ENCODE assay signal across 26 cellular contexts in genomic region chrX:96841325-96841724, GRCh38.
"Had no signal": no experiment of that assay in that cellular context is flagged by ENCODE, and none has a peak within 500 bp of the region (broad histone marks: within the 10 kb centered on the region; RNA-seq: fewer than 3 reads in every experiment).

No MANE protein-coding gene starts in this region.

- H3K27me3 ChIP-seq: brain microvascular endothelial cell, sigmoid colon, transverse colon had no signal

- H3K4me3 Mint-ChIP-seq: activated CD4-positive, alpha-beta memory T cell treated with anti-CD3 and anti-CD28 coated beads for 36 hours; activated T-cell treated with anti-CD3 and anti-CD28 coated beads, Interleukin-2, amount 50 U/mL, for 24 hours; immature natural killer cell; memory B cell; natural killer cell; stimulated activated naive B cell treated with anti-CD40 and anti-IgM and Interleukin-4, amounts not matched to agents 10 μg/mL and 1 μg/mL and 100 μg/mL, for 72 hours had no signal

- H3K4me1 ChIP-seq: sigmoid colon, transverse colon had no signal

- H3K27ac ChIP-seq: brain microvascular endothelial cell, coronary artery, dorsolateral prefrontal cortex, sigmoid colon, transverse colon had no signal

- H3K36me3 ChIP-seq: brain microvascular endothelial cell, sigmoid colon, transverse colon had no signal

- H3K4me3 ChIP-seq: coronary artery, dorsolateral prefrontal cortex, sigmoid colon, transverse colon had no signal

- H3K36me3 Mint-ChIP-seq: activated CD4-positive, alpha-beta memory T cell treated with anti-CD3 and anti-CD28 coated beads for 36 hours; immature natural killer cell; memory B cell; natural killer cell; stimulated activated naive B cell treated with anti-CD40 and anti-IgM and Interleukin-4, amounts not matched to agents 10 μg/mL and 1 μg/mL and 100 μg/mL, for 72 hours had no signal

- H3K27ac Mint-ChIP-seq: activated CD4-positive, alpha-beta memory T cell treated with anti-CD3 and anti-CD28 coated beads for 36 hours; activated T-cell treated with anti-CD3 and anti-CD28 coated beads, Interleukin-2, amount 50 U/mL, for 24 hours; immature natural killer cell; memory B cell; natural killer cell; stimulated activated naive B cell treated with anti-CD40 and anti-IgM and Interleukin-4, amounts not matched to agents 10 μg/mL and 1 μg/mL and 100 μg/mL, for 72 hours had no signal

- H3K4me1 Mint-ChIP-seq: immature natural killer cell had no signal

- H3K27me3 Mint-ChIP-seq: activated CD4-positive, alpha-beta memory T cell treated with anti-CD3 and anti-CD28 coated beads for 36 hours; memory B cell; stimulated activated naive B cell treated with anti-CD40 and anti-IgM and Interleukin-4, amounts not matched to agents 10 μg/mL and 1 μg/mL and 100 μg/mL, for 72 hours had no signal

- H3K9me3 Mint-ChIP-seq: activated CD4-positive, alpha-beta memory T cell treated with anti-CD3 and anti-CD28 coated beads for 36 hours; activated T-cell treated with anti-CD3 and anti-CD28 coated beads, Interleukin-2, amount 50 U/mL, for 24 hours; immature natural killer cell; memory B cell; natural killer cell; stimulated activated naive B cell treated with anti-CD40 and anti-IgM and Interleukin-4, amounts not matched to agents 10 μg/mL and 1 μg/mL and 100 μg/mL, for 72 hours had no signal

- ATAC-seq: left colon; natural killer cell; stimulated activated naive B cell treated with anti-CD40 and anti-IgM and Interleukin-4, amounts not matched to agents 10 μg/mL and 1 μg/mL and 100 μg/mL, for 72 hours had no signal

- H3K9me3 ChIP-seq: sigmoid colon, transverse colon had no signal

- DNase-seq: activated CD4-positive, alpha-beta memory T cell treated with anti-CD3 and anti-CD28 coated beads for 36 hours; activated CD4-positive, alpha-beta T cell treated with anti-CD3 and anti-CD28 coated beads for 4 hours; activated CD8-positive, alpha-beta memory T cell treated with anti-CD3 and anti-CD28 coated beads, Interleukin-2, amount 50 U/mL, for 48 hours; activated gamma-delta T cell treated with Interleukin-2 at 50 U/mL for 16 hours; activated naive CD4-positive, alpha-beta T cell treated with anti-CD3 and anti-CD28 coated beads, Interleukin-2, amount 50 U/mL, for 16 hours; activated T-cell treated with anti-CD3 and anti-CD28 coated beads, Interleukin-2, amount 50 U/mL, for 24 hours; amniotic stem cell; brain microvascular endothelial cell; dorsolateral prefrontal cortex; effector memory CD4-positive, alpha-beta T cell; erythroblast; head of caudate nucleus; hippocampal formation; immature natural killer cell; kidney; left colon; natural killer cell; posterior cingulate gyrus; retina; sigmoid colon; stimulated activated CD4-positive, alpha-beta T cell treated with anti-CD3 and anti-CD28 coated beads, Interleukin-15, amount 100 ng/mL, for 24 hours; stimulated activated CD4-positive, alpha-beta T cell treated with anti-CD3 and anti-CD28 coated beads, Interleukin-2, amount 100 ng/mL, for 24 hours; stimulated activated naive B cell treated with anti-CD40 and anti-IgM and Interleukin-4, amounts not matched to agents 10 μg/mL and 1 μg/mL and 100 μg/mL, for 72 hours; transverse colon had no signal
